ENCODE assay signal across 29 cellular contexts in the genomic region with DNA sequence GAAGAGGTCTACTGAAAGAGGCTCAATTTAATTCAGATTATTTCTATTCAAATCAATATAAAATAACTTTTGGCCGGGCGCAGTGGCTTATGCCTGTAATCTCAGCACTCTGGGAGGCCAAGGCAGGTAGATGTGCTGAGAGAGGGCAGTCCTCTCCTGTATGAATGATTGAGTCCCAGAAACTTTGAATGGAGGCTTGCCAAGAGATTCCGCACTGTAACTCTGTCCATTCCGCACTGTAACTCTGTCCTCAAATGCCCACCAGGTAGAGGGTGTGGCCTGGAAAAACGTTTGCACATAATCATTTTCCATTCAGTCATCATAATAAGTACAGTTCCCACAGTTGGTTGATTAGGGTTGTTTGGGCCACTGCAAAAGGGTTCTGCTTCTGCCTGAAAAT.
"Had no signal": no experiment of that assay in that cellular context is flagged by ENCODE, and none has a peak within 500 bp of the region (broad histone marks: within the 10 kb centered on the region; RNA-seq: fewer than 3 reads in every experiment).

No MANE protein-coding gene starts in this region.

- H3K4me1 Mint-ChIP-seq: immature natural killer cell; naive thymus-derived CD8-positive, alpha-beta T cell; nephron; stimulated activated memory B cell treated with anti-CD40 and anti-IgM and Interleukin-4, amounts not matched to agents 10 μg/mL and 1 μg/mL and 100 μg/mL, for 72 hours; stimulated activated naive CD8-positive, alpha-beta T cell treated with anti-CD3 and anti-CD28 coated beads, Interleukin-15, amount 100 ng/mL, for 72 hours had no signal

- H3K27ac ChIP-seq: left lung, lower lobe of right lung, pancreas, prostate gland, spleen, tibial nerve, uterus had no signal

- H3K27ac Mint-ChIP-seq: immature natural killer cell; naive thymus-derived CD8-positive, alpha-beta T cell; nephron; stimulated activated memory B cell treated with anti-CD40 and anti-IgM and Interleukin-4, amounts not matched to agents 10 μg/mL and 1 μg/mL and 100 μg/mL, for 72 hours; stimulated activated naive CD8-positive, alpha-beta T cell treated with anti-CD3 and anti-CD28 coated beads, Interleukin-15, amount 100 ng/mL, for 72 hours; type B pancreatic cell had no signal

- H3K36me3 ChIP-seq: left lung, lower lobe of right lung, pancreas, prostate gland, spleen, tibial nerve, uterus had no signal

- H3K27me3 Mint-ChIP-seq: stimulated activated memory B cell treated with anti-CD40 and anti-IgM and Interleukin-4, amounts not matched to agents 10 μg/mL and 1 μg/mL and 100 μg/mL, for 72 hours had no signal

- H3K4me1 ChIP-seq: left lung, lower lobe of right lung, pancreas, prostate gland, spleen, tibial nerve, uterus had no signal

- H3K9me3 Mint-ChIP-seq: naive thymus-derived CD8-positive, alpha-beta T cell; nephron; stimulated activated memory B cell treated with anti-CD40 and anti-IgM and Interleukin-4, amounts not matched to agents 10 μg/mL and 1 μg/mL and 100 μg/mL, for 72 hours; stimulated activated naive CD8-positive, alpha-beta T cell treated with anti-CD3 and anti-CD28 coated beads, Interleukin-15, amount 100 ng/mL, for 72 hours; type B pancreatic cell had no signal

- ATAC-seq: left colon; left lung; lower lobe of right lung; naive thymus-derived CD8-positive, alpha-beta T cell; pancreas; right cardiac atrium; sciatic nerve; stimulated activated memory B cell treated with anti-CD40 and anti-IgM and Interleukin-4, amounts not matched to agents 10 μg/mL and 1 μg/mL and 100 μg/mL, for 72 hours; stimulated activated naive CD8-positive, alpha-beta T cell treated with anti-CD3 and anti-CD28 coated beads, Interleukin-15, amount 100 ng/mL, for 72 hours had no signal

- H3K36me3 Mint-ChIP-seq: immature natural killer cell; naive thymus-derived CD8-positive, alpha-beta T cell; stimulated activated memory B cell treated with anti-CD40 and anti-IgM and Interleukin-4, amounts not matched to agents 10 μg/mL and 1 μg/mL and 100 μg/mL, for 72 hours; type B pancreatic cell had no signal

- H3K9me3 ChIP-seq: left lung, lower lobe of right lung, pancreas, prostate gland, spleen, tibial nerve, uterus had no signal

- H3K4me3 ChIP-seq: left lung, lower lobe of right lung, pancreas, prostate gland, spleen, tibial nerve, uterus had no signal

- H3K27me3 ChIP-seq: left lung, pancreas, tibial nerve, uterus had no signal

- H3K4me3 Mint-ChIP-seq: immature natural killer cell; naive thymus-derived CD8-positive, alpha-beta T cell; nephron; neural crest cell; stimulated activated memory B cell treated with anti-CD40 and anti-IgM and Interleukin-4, amounts not matched to agents 10 μg/mL and 1 μg/mL and 100 μg/mL, for 72 hours; stimulated activated naive CD8-positive, alpha-beta T cell treated with anti-CD3 and anti-CD28 coated beads, Interleukin-15, amount 100 ng/mL, for 72 hours; type B pancreatic cell had no signal

- DNase-seq: hippocampal formation; immature natural killer cell; kidney; left colon; left lung; lower lobe of right lung; mammary epithelial cell; mesenchymal stem cell; naive thymus-derived CD8-positive, alpha-beta T cell; nucleus accumbens; pancreas; posterior cingulate gyrus; retina; right cardiac atrium; small intestine; spleen; stimulated activated CD4-positive, alpha-beta T cell treated with anti-CD3 and anti-CD28 coated beads, Interleukin-4, amount 100 ng/mL, for 4 hours; stimulated activated CD8-positive, alpha-beta memory T cell treated with anti-CD3 and anti-CD28 coated beads, Interleukin-4, amount 100 ng/mL, for 48 hours; stimulated activated naive CD4-positive, alpha-beta T cell treated with Interleukin-2 at 50 U/mL for 16 hours; stimulated activated naive CD8-positive, alpha-beta T cell treated with anti-CD3 and anti-CD28 coated beads, Interleukin-15, amount 100 ng/mL, for 72 hours; substantia nigra; uterus had no signal
